ENCODE assay signal across 20 cellular contexts in the genomic region with DNA sequence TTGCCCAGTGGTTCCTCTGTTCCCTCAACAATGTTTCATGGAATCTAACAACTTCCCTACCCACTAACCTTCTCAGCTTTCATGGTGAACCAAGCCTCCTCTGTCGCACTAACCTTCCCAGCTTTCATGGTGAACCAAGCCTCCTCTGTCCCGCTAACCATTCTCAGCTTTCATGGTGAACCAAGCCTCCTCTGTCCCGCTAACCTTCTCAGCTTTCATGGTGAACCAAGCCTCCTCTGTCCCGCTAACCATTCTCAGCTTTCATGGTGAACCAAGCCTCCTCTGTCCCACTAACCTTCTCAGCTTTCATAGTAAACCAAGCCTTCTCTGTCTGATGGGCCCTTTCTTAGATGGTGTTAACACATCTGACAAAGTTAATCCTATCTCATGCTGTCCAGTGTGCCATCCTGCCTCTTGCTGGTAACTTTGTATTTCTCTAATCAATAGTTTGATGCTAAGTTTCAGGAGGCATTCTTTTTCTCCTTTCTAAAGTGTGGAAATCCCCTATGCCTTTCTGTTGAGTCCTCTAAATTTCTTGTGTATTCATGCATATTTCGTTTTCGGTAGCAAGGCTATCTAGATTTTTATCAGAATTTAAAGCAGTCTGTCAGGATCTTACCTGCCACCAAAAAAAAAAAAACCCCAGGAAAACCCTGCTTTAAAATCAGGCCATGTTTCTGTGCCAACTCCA. TPM values are rescaled to one million over a fixed set of nuclear protein-coding genes. Genes with fewer than 3 reads are reported as not detected.
A peak's percentile ranks its signal among the peaks of the same experiment; 100 is the strongest.
DNase-seq lines count a peak whose midpoint lies in the region; ATAC-seq and TF ChIP-seq lines count a peak whose summit lies in the region.
"Had no signal": no experiment of that assay in that cellular context is flagged by ENCODE, and none has a peak within 500 bp of the region (broad histone marks: within the 10 kb centered on the region; RNA-seq: fewer than 3 reads in every experiment).

No MANE protein-coding gene starts in this region.

- TF ChIP-seq POLR2A in body of pancreas (IDR thresholded peaks at IDR 0.05), result no peak

- no peaks in the 10 kb centered on the region for H3K27me3 Mint-ChIP-seq in activated CD4-positive, alpha-beta T cell treated with anti-CD3 and anti-CD28 coated beads, Interleukin-2, amount 10 ng/mL, durations not matched to agents 24 days and 14 days
- H3K27me3 Mint-ChIP-seq in endodermal cell (ENCODE audit: insufficient read depth), result no peaks in the 10 kb centered on the region
- no peaks in the 10 kb centered on the region for H3K27me3 Mint-ChIP-seq in WTC11 (ENCODE audit: low read depth)

- H3K27me3 ChIP-seq in GM06990 (replicated peaks; ENCODE audit: control insufficient read depth, insufficient read depth, low read length), result no peaks in the 10 kb centered on the region
- no peaks in the 10 kb centered on the region for H3K27me3 ChIP-seq in OCI-LY3 (ENCODE audit: low read depth, low read length)
- no peaks in the 10 kb centered on the region for H3K27me3 ChIP-seq in endodermal cell (ENCODE audit: control insufficient read depth, insufficient read depth, low read length, poor library complexity, severe bottlenecking)
- no peaks in the 10 kb centered on the region for H3K27me3 ChIP-seq in body of pancreas

- TF ChIP-seq CTCF in GM06990 (IDR thresholded peaks at IDR 0.05; ENCODE audit: insufficient read depth, low read length, poor library complexity, severe bottlenecking) (no peak), OCI-LY3 (IDR thresholded peaks at IDR 0.05; ENCODE audit: low read depth, low read length) (no peak), endodermal cell (conservative IDR thresholded peaks at IDR 0.05) (no peak), body of pancreas (IDR thresholded peaks at IDR 0.05) (no peak), WTC11 (IDR thresholded peaks at IDR 0.05) (no peak)

- POLR2A ChIA-PET in WTC11 (lab: Charles Lee), result no interaction called here

- no peak overlapping the region for H2AFZ ChIP-seq in OCI-LY3 (ENCODE audit: low read depth, low read length)

- peak overlapping the region; percentile 29 for H3K4me2 ChIP-seq in OCI-LY3 (ENCODE audit: low read length)

- H3K9me3 ChIP-seq in OCI-LY3 (ENCODE audit: insufficient read depth, low read length) (no peaks in the 10 kb centered on the region), endodermal cell (ENCODE audit: control insufficient read depth, low read length) (peaks cover 10% of the 10 kb centered on the region), body of pancreas (no peaks in the 10 kb centered on the region)

- H3K4me3 ChIP-seq in GM06990 (replicated peaks; ENCODE audit: low read depth, low read length) (no peak overlapping the region), OCI-LY3 (ENCODE audit: low read length) (no peak overlapping the region), endodermal cell (ENCODE audit: low read length) (no peak overlapping the region), body of pancreas (no peak overlapping the region)

- H3K27ac Mint-ChIP-seq in activated CD4-positive, alpha-beta T cell treated with anti-CD3 and anti-CD28 coated beads, Interleukin-2, amount 10 ng/mL, durations not matched to agents 24 days and 14 days, result peak overlapping the region; percentile 18
- H3K27ac Mint-ChIP-seq in endodermal cell (peak overlapping the region; percentile 84), WTC11 (no peak overlapping the region; the same call in 1 of the 2 replicates)

- no peak for ATAC-seq in body of pancreas
- no peak for ATAC-seq in GM19023 (IDR thresholded peaks at IDR 0.05; ENCODE audit: unreplicated experiment)
- ATAC-seq in WTC11, result no peak

- intact Hi-C loops in activated CD4-positive, alpha-beta T cell treated with anti-CD3 and anti-CD28 coated beads, Interleukin-2, amount 10 ng/mL, durations not matched to agents 24 days and 14 days (cut with micrococcal nuclease), result no loop called here
- intact Hi-C loops in body of pancreas (cut with DNase I), result no loop called here

- no peaks in the 10 kb centered on the region for H3K79me2 ChIP-seq in OCI-LY3 (ENCODE audit: low read length)

- CTCF ChIA-PET in WTC11 (lab: Charles Lee), result no interaction called here

- no peak overlapping the region for H3K9ac ChIP-seq in OCI-LY3 (ENCODE audit: low read length)
- no peak overlapping the region for H3K9ac ChIP-seq in endodermal cell (ENCODE audit: extremely low read depth, low read length, poor library complexity, severe bottlenecking)

- DNase-seq in activated CD4-positive, alpha-beta T cell treated with anti-CD3 and anti-CD28 coated beads, Interleukin-2, amount 10 ng/mL, durations not matched to agents 24 days and 14 days, result no peak
- no peak for DNase-seq in activated CD4-positive, alpha-beta T cell treated with anti-CD3 and anti-CD28 coated beads, Interleukin-2, amount 50 U/mL, for 1 hour
- peak; percentile 13 for DNase-seq in GM06990 (ENCODE audit: extremely low read depth, insufficient read length)
- DNase-seq in endodermal cell, result no peak
- DNase-seq in body of pancreas, result no peak
- DNase-seq in WTC11 (ENCODE audit: low spot score), result no peak
- DNase-seq: C1 segment of cervical spinal cord, EL, GOT3, KBM-7, NCI-H1092, NCI-H1694 treated with DMSO at 0.1 percent for 48 hours, NCI-H446, NCI-H774, SHP77 treated with DMSO at 0.1 percent for 48 hours had no signal

- H3K27ac ChIP-seq in OCI-LY3 (ENCODE audit: low read length) (peak overlapping the region; percentile 70), endodermal cell (ENCODE audit: low read depth, low read length) (no peak overlapping the region), body of pancreas (no peak overlapping the region)
- H3K27ac ChIP-seq: HL-60 had no signal

- no peaks in the 10 kb centered on the region for H4K20me1 ChIP-seq in OCI-LY3 (ENCODE audit: insufficient read depth, low read length)

- WGBS in endodermal cell (ENCODE audit: insufficient coverage in 1 of 2, insufficient read length in 1 of 2), 2 experiments, result 90 to 92% methylated on average over 4 to 6 of the region's 6 CpGs
- WGBS in body of pancreas, 2 donors, result 91% methylated on average over 6 of the region's 6 CpGs

- H3K36me3 ChIP-seq in GM06990 (ENCODE audit: control insufficient read depth, insufficient read depth, low read length) (peaks cover 17% of the 10 kb centered on the region), OCI-LY3 (replicated peaks; ENCODE audit: low read depth, low read length) (peaks cover 57% of the 10 kb centered on the region), endodermal cell (ENCODE audit: control insufficient read depth, insufficient read depth, low read length) (peaks cover 70% of the 10 kb centered on the region), body of pancreas (replicated peaks in 1 of 2; ENCODE audit: insufficient read depth in 1 of 2, low read depth in 2 of 2) (peaks cover 0 to 3% of the 10 kb centered on the region in 2 donors)

- peaks cover 19% of the 10 kb centered on the region for H3K4me1 ChIP-seq in OCI-LY3 (ENCODE audit: low read length)
- peaks cover 9% of the 10 kb centered on the region for H3K4me1 ChIP-seq in endodermal cell (ENCODE audit: control insufficient read depth, insufficient read depth, low read length)
- H3K4me1 ChIP-seq in body of pancreas, result no peaks in the 10 kb centered on the region

- peaks cover 61% of the 10 kb centered on the region for H3K36me3 Mint-ChIP-seq in activated CD4-positive, alpha-beta T cell treated with anti-CD3 and anti-CD28 coated beads, Interleukin-2, amount 10 ng/mL, durations not matched to agents 24 days and 14 days (ENCODE audit: low read depth)
- H3K36me3 Mint-ChIP-seq in endodermal cell (ENCODE audit: low read depth) (peaks cover 65% of the 10 kb centered on the region), WTC11 (peaks cover 61% of the 10 kb centered on the region)

- no peaks in the 10 kb centered on the region for H3K9me3 Mint-ChIP-seq in activated CD4-positive, alpha-beta T cell treated with anti-CD3 and anti-CD28 coated beads, Interleukin-2, amount 10 ng/mL, durations not matched to agents 24 days and 14 days
- peaks cover 4% of the 10 kb centered on the region for H3K9me3 Mint-ChIP-seq in endodermal cell
- H3K9me3 Mint-ChIP-seq in WTC11, result 0 out of 2 replicates have a peak, but pooled peaks cover 4% of the 10 kb centered on the region

- no peak overlapping the region for H3K4me3 Mint-ChIP-seq in activated CD4-positive, alpha-beta T cell treated with anti-CD3 and anti-CD28 coated beads, Interleukin-2, amount 10 ng/mL, durations not matched to agents 24 days and 14 days
- H3K4me3 Mint-ChIP-seq in endodermal cell, result no peak overlapping the region
- H3K4me3 Mint-ChIP-seq in WTC11, result no peak overlapping the region

- H3K4me1 Mint-ChIP-seq in activated CD4-positive, alpha-beta T cell treated with anti-CD3 and anti-CD28 coated beads, Interleukin-2, amount 10 ng/mL, durations not matched to agents 24 days and 14 days, result peaks cover 11% of the 10 kb centered on the region
- peaks cover 31% of the 10 kb centered on the region for H3K4me1 Mint-ChIP-seq in endodermal cell
- no peaks in the 10 kb centered on the region for H3K4me1 Mint-ChIP-seq in WTC11

TF ChIP-seq in WTC11, 78 proteins besides CTCF, POLR2A, EP300 and RAD21:
- no peak for TF ChIP-seq JUN (CRISPR knock-in tag; IDR thresholded peaks at IDR 0.05)
- TF ChIP-seq, protein P1, sequence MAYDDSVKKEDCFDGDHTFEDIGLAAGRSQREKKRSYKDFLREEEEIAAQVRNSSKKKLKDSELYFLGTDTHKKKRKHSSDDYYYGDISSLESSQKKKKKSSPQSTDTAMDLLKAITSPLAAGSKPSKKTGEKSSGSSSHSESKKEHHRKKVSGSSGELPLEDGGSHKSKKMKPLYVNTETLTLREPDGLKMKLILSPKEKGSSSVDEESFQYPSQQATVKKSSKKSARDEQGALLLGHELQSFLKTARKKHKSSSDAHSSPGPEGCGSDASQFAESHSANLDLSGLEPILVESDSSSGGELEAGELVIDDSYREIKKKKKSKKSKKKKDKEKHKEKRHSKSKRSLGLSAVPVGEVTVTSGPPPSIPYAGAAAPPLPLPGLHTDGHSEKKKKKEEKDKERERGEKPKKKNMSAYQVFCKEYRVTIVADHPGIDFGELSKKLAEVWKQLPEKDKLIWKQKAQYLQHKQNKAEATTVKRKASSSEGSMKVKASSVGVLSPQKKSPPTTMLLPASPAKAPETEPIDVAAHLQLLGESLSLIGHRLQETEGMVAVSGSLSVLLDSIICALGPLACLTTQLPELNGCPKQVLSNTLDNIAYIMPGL (CRISPR knock-in tag; IDR thresholded peaks at IDR 0.05), result no peak
- TF ChIP-seq RELA (CRISPR knock-in tag; IDR thresholded peaks at IDR 0.05; ENCODE audit: borderline replicate concordance), result no peak

RNA-seq across cellular contexts. Expression of a gene that starts 26.8 kb away (rescaled TPM):
- not detected in 2 replicates for total RNA-seq in activated CD4-positive, alpha-beta T cell treated with anti-CD3 and anti-CD28 coated beads, Interleukin-2, amount 10 ng/mL, durations not matched to agents 24 days and 14 days
- total RNA-seq in endodermal cell (1 to 10 TPM in 1 of 2 donors, under 1 TPM in 1; 0.58 to 1.3 TPM), body of pancreas (under 1 TPM in 1 of 2 donors, not detected in 1; 0.26 TPM), WTC11 (2021) (0.14 to 0.27 TPM (median 0.17 TPM) in 3 replicates)
- polyA plus RNA-seq in endodermal cell (2013, experiment 1 of 2), result 0.28 TPM
- polyA plus RNA-seq in endodermal cell (2013, experiment 2 of 2), result 0.37 TPM
- total RNA-seq: A172, MCF 10A had no signal
